Comparison of ENCODE assay signal across 9 cellular contexts in the genomic region with DNA sequence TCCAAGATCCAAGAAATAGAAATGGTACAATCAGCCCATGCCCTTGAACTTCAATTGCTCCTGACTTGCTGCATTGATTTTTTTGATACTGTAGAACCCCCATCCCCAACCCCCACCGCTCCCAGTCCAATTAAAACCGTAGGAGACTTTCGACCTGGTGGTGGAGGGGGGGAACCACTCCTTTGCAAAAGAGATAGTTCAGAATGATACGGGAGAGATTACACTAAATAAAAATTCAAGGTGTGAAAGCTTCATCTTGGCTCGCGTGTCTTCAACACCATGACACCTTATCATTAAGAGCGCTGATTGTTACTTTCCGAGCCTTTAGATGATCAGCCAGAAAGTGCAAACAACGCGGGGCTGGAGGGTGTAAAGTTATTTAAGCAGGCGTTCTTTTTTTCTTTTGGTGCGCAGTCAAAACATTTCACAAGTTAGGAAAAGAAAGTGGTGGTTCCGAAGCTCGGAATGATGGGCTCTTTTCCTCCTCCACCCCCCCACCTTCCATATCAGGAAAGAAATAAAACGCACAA. TPM values are rescaled to one million over a fixed set of nuclear protein-coding genes. Genes with fewer than 3 reads are reported as not detected.
DNase-seq lines count a peak whose midpoint lies in the region; ATAC-seq and TF ChIP-seq lines count a peak whose summit lies in the region.
"Had no signal": no experiment of that assay in that cellular context is flagged by ENCODE, and none has a peak within 500 bp of the region (broad histone marks: within the 10 kb centered on the region; RNA-seq: fewer than 3 reads in every experiment).

No MANE protein-coding gene starts in this region.

- peaks cover 6% of the 10 kb centered on the region for H3K36me3 Mint-ChIP-seq in brain
- peaks cover 14% of the 10 kb centered on the region for H3K36me3 Mint-ChIP-seq in activated CD4-positive, alpha-beta memory T cell treated with anti-CD3 and anti-CD28 coated beads, Interleukin-2, amount 10 ng/mL, durations not matched to agents 7 days and 5 days (ENCODE audit: low read depth)

- WGBS in lower leg skin, 2 donors: 0 to 1% methylated on average over 15 of the region's 15 CpGs

- peaks cover 0 to 9% (median 4%) of the 10 kb centered on the region in 5 experiments for H3K9me3 Mint-ChIP-seq in brain
- no peaks in the 10 kb centered on the region for H3K9me3 Mint-ChIP-seq in activated CD4-positive, alpha-beta memory T cell treated with anti-CD3 and anti-CD28 coated beads, Interleukin-2, amount 10 ng/mL, durations not matched to agents 7 days and 5 days

- TF ChIP-seq CTCF in brain (conservative IDR thresholded peaks at IDR 0.05) (peak in 1 of 2 experiments; percentile 12), lower leg skin (IDR thresholded peaks at IDR 0.05) (no peak)

- H3K36me3 ChIP-seq in subcutaneous abdominal adipose tissue (ENCODE audit: control insufficient read depth in 5 of 5, insufficient read depth in 5 of 5, low read length in 5 of 5): no peaks in the 10 kb centered on the region
- H3K36me3 ChIP-seq: BLaER1 treated with 17β-estradiol and CSF1 and Interleukin-3, amounts not matched to agents 10 nM and 100 nM had no signal

- peak overlapping the region; percentile 84 for H3K27ac ChIP-seq in subcutaneous abdominal adipose tissue (ENCODE audit: low read depth, low read length)

- H3K9ac ChIP-seq in subcutaneous abdominal adipose tissue (ENCODE audit: low read length in 5 of 5): peak overlapping the region; percentile 41 to 81 (median 57)

- no peak for ATAC-seq in GM21825 (IDR thresholded peaks at IDR 0.05; ENCODE audit: unreplicated experiment)

- no peaks in the 10 kb centered on the region for H3K9me3 ChIP-seq in subcutaneous abdominal adipose tissue (ENCODE audit: control insufficient read depth in 5 of 5, low read length in 5 of 5)

- H3K4me1 ChIP-seq in subcutaneous abdominal adipose tissue (ENCODE audit: control insufficient read depth in 5 of 5, insufficient read depth in 5 of 5, low read length in 5 of 5): peaks cover 2 to 54% (median 44%) of the 10 kb centered on the region in 5 donors

- H3K27ac Mint-ChIP-seq in brain: peak overlapping the region; percentile 94 to 99 (median 99)
- H3K27ac Mint-ChIP-seq in activated CD4-positive, alpha-beta memory T cell treated with anti-CD3 and anti-CD28 coated beads, Interleukin-2, amount 10 ng/mL, durations not matched to agents 7 days and 5 days: no peak overlapping the region

- H3K4me3 ChIP-seq in lower leg skin (ENCODE audit: low read depth, poor library complexity, severe bottlenecking) (peak overlapping the region; percentile 78), subcutaneous abdominal adipose tissue (ENCODE audit: low read depth in 1 of 5, low read length in 5 of 5) (peak overlapping the region; percentile 80 to 96 (median 90))

- CTCF ChIA-PET in activated CD4-positive, alpha-beta memory T cell treated with anti-CD3 and anti-CD28 coated beads, Interleukin-2, amount 10 ng/mL, durations not matched to agents 7 days and 5 days (lab: Charles Lee): no interaction called here

- H3K4me3 Mint-ChIP-seq in brain: peak overlapping the region; percentile 93 to 97 (median 95)
- no peak overlapping the region for H3K4me3 Mint-ChIP-seq in activated CD4-positive, alpha-beta memory T cell treated with anti-CD3 and anti-CD28 coated beads, Interleukin-2, amount 10 ng/mL, durations not matched to agents 7 days and 5 days

- peaks cover 23% of the 10 kb centered on the region for H3K27me3 Mint-ChIP-seq in brain
- peaks cover 66% of the 10 kb centered on the region for H3K27me3 Mint-ChIP-seq in activated CD4-positive, alpha-beta memory T cell treated with anti-CD3 and anti-CD28 coated beads, Interleukin-2, amount 10 ng/mL, durations not matched to agents 7 days and 5 days

- peaks cover 34% of the 10 kb centered on the region for H3K4me1 Mint-ChIP-seq in brain
- H3K4me1 Mint-ChIP-seq in activated CD4-positive, alpha-beta memory T cell treated with anti-CD3 and anti-CD28 coated beads, Interleukin-2, amount 10 ng/mL, durations not matched to agents 7 days and 5 days: peaks cover 4% of the 10 kb centered on the region

- H3K27me3 ChIP-seq in subcutaneous abdominal adipose tissue (ENCODE audit: control insufficient read depth in 5 of 5, insufficient read depth in 4 of 5, low read length in 5 of 5): peaks cover 0 to 3% (median 0%) of the 10 kb centered on the region in 5 donors
- H3K27me3 ChIP-seq: BLaER1 treated with 17β-estradiol and CSF1 and Interleukin-3, amounts not matched to agents 10 nM and 100 nM had no signal

- intact Hi-C loops in lower leg skin (cut with DNase I; ENCODE audit: low total_unique reads): no loop called here

- POLR2A ChIA-PET in activated CD4-positive, alpha-beta memory T cell treated with anti-CD3 and anti-CD28 coated beads, Interleukin-2, amount 10 ng/mL, durations not matched to agents 7 days and 5 days (lab: Charles Lee): no interaction called here

- peak; percentile 32 for DNase-seq in NCI-H345 treated with DMSO at 0.1 percent for 48 hours (lab: John Stamatoyannopoulos, UW; ENCODE audit: unreplicated experiment)
- no peak for DNase-seq in NCI-H345 (lab: John Stamatoyannopoulos, UW)
- no peak for DNase-seq in lower leg skin (ENCODE audit: low spot score in 2 of 2)
- DNase-seq in activated T-cell treated with anti-CD3 and anti-CD28 coated beads for 4 hours: no peak
- no peak for DNase-seq in activated CD4-positive, alpha-beta memory T cell treated with anti-CD3 and anti-CD28 coated beads, Interleukin-2, amount 10 ng/mL, durations not matched to agents 7 days and 5 days

- no peak for TF ChIP-seq POLR2A in lower leg skin (IDR thresholded peaks at IDR 0.05)

RNA-seq across cellular contexts. Expression of gene ZNF462, which starts 1.3 kb away (rescaled TPM):
- 5.3 TPM for polyA plus RNA-seq in brain (ENCODE audit: insufficient read depth, low read depth, low replicate concordance)
- 10 to 100 TPM; 13.3 to 19.9 (median 16.2) TPM for total RNA-seq in lower leg skin
- total RNA-seq in activated CD4-positive, alpha-beta memory T cell treated with anti-CD3 and anti-CD28 coated beads, Interleukin-2, amount 10 ng/mL, durations not matched to agents 7 days and 5 days: under 1 TPM; 0.28 to 0.70 TPM

Comparison
In these comparisons a context has a peak if more than half of its experiments do, and no peak if none do; other contexts are left out.
1. RNA of gene ZNF462, which starts 1.3 kb away (total RNA-seq): 13.3 to 19.9 TPM in lower leg skin; 0.28 to 0.70 TPM in activated CD4-positive, alpha-beta memory T cell treated with anti-CD3 and anti-CD28 coated beads, Interleukin-2, amount 10 ng/mL, durations not matched to agents 7 days and 5 days; every median in the first group is over 4 times any median in the second.